14 cellular contexts compared by ENCODE assay signal in genomic region chr5:161286066-161286655, GRCh38.
DNase-seq lines count a peak whose midpoint lies in the region; ATAC-seq lines count a peak whose summit lies in the region.
"Had no signal": no experiment of that assay in that cellular context is flagged by ENCODE, and none has a peak within 500 bp of the region (broad histone marks: within the 10 kb centered on the region; RNA-seq: fewer than 3 reads in every experiment).

No MANE protein-coding gene starts in this region.

- peak; percentile 38 for DNase-seq in DMS 273 (lab: John Stamatoyannopoulos, UW; ENCODE audit: unreplicated experiment)
- no peak for DNase-seq in DMS 273 treated with DMSO at 0.1 percent for 48 hours (lab: John Stamatoyannopoulos, UW)
- peak; percentile 22 for DNase-seq in medulla oblongata (ENCODE audit: extremely low spot score)
- no peak for DNase-seq in islet precursor cell
- DNase-seq in SIG-M5 (lab: John Stamatoyannopoulos, UW): no peak
- no peak for DNase-seq in NCI-H2081 (lab: John Stamatoyannopoulos, UW)
- DNase-seq: central memory CD4-positive, alpha-beta T cell; left cardiac atrium; NCI-H1105; PC-9; stimulated activated CD4-positive, alpha-beta T cell treated with anti-CD3 and anti-CD28 coated beads, Interleukin-1b, Interleukin-23, amount 100 ng/mL, for 48 hours had no signal

- peak; percentile 97 for ATAC-seq in GM21528 (IDR thresholded peaks at IDR 0.05; ENCODE audit: low FRiP score, unreplicated experiment)
- ATAC-seq in HG03097 (IDR thresholded peaks at IDR 0.05; ENCODE audit: low FRiP score, unreplicated experiment): peak; percentile 98
- ATAC-seq: activated T-helper 17 cell treated with anti-CD3 and anti-CD28 coated beads, Interleukin-2, amount 50 U/mL, for 72 hours; left cardiac atrium had no signal

Comparison
In these comparisons a context has a peak if more than half of its experiments do, and no peak if none do; other contexts are left out.
1. DNase-seq: peak in DMS 273 (single experiment) and medulla oblongata (single experiment); none in DMS 273 treated with DMSO at 0.1 percent for 48 hours (single experiment), islet precursor cell (single experiment), SIG-M5 (single experiment) and NCI-H2081 (0 of 2).